20 cellular contexts compared by ENCODE assay signal in the genomic region with DNA sequence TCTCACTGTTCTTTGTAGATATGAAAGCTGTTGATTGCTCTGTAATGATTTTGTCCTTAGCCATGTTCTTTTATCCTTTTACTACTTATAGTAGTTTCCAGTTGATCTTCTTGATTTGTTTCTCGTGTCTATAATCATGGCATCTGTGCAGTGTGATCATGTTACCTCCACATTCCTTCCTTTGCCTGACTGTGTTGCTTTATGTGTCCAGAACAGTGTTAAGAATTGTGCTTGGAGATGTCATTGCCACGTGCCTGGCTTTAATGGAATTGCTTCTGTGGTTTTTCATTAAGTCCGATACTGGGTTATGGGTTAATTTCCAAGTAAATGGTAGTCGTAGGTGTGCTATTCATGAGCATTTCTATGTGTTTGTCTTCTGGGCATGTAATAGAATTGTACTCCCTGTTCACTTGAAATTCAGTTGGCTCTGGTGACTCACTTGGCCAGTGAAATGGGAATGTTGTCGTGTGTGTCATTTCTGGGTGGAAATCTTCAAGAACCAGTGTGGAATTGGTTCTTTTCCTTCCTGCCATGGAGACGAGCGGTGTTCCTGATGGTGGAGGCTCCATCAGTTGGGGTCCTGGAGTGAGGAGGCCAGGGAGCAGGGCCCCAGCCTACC. TPM values are rescaled to one million over a fixed set of nuclear protein-coding genes. Genes with fewer than 3 reads are reported as not detected.
A peak's percentile ranks its signal among the peaks of the same experiment; 100 is the strongest.
DNase-seq lines count a peak whose midpoint lies in the region; ATAC-seq and TF ChIP-seq lines count a peak whose summit lies in the region.
"Had no signal": no experiment of that assay in that cellular context is flagged by ENCODE, and none has a peak within 500 bp of the region (broad histone marks: within the 10 kb centered on the region; RNA-seq: fewer than 3 reads in every experiment).

No MANE protein-coding gene starts in this region.

- H3K27me3 Mint-ChIP-seq in activated CD8-positive, alpha-beta T cell treated with anti-CD3 and anti-CD28 coated beads, Interleukin-2, amount 10 ng/mL, durations not matched to agents 7 days and 5 days (ENCODE audit: low read depth), result no peaks in the 10 kb centered on the region
- peaks cover 4% of the 10 kb centered on the region for H3K27me3 Mint-ChIP-seq in activated CD8-positive, alpha-beta T cell treated with anti-CD3 and anti-CD28 coated beads for 36 hours

- no peak for DNase-seq in activated CD8-positive, alpha-beta T cell treated with anti-CD3 and anti-CD28 coated beads, Interleukin-2, amount 10 ng/mL, durations not matched to agents 7 days and 5 days
- DNase-seq in activated CD8-positive, alpha-beta T cell treated with anti-CD3 and anti-CD28 coated beads for 36 hours, result no peak
- DNase-seq in SK-MEL-5 (ENCODE audit: low read depth, low spot score) (peak; percentile 22), fibroblast of gingiva (ENCODE audit: low read depth) (peak; percentile 44), stromal cell of bone marrow (ENCODE audit: low read depth) (peak; percentile 34), NCI-H2081 (lab: John Stamatoyannopoulos, UW) (no peak)
- no peak for DNase-seq in stimulated activated naive CD4-positive, alpha-beta T cell treated with Interleukin-2 at 50 U/mL for 16 hours (lab: John Stamatoyannopoulos, UW)
- DNase-seq: activated CD8-positive, alpha-beta memory T cell treated with anti-CD3 and anti-CD28 coated beads for 24 hours; activated effector memory CD4-positive, alpha-beta T cell treated with Interleukin-2 at 50 U/mL for 16 hours; cortex of kidney; H9; islet precursor cell; mesendoderm; MG63; NCI-H1694; stimulated activated CD4-positive, alpha-beta T cell treated with anti-CD3 and anti-CD28 coated beads, Interleukin-15, amount 100 ng/mL, for 24 hours had no signal

- intact Hi-C loops in activated CD8-positive, alpha-beta T cell treated with anti-CD3 and anti-CD28 coated beads for 36 hours (cut with micrococcal nuclease), result no loop called here

- in situ Hi-C loops in SK-MEL-5 (cut with HindIII; ENCODE audit: low pct_unique_long_range_greater_than_20kb, low sequenced_read_pairs), result loop anchor here (25.0 kb wide), 1 partner anchor 291 kb away; no protein-coding TSS in a partner anchor

- no peak for ATAC-seq in activated CD8-positive, alpha-beta T cell treated with anti-CD3 and anti-CD28 coated beads, Interleukin-2, amount 10 ng/mL, durations not matched to agents 7 days and 5 days
- ATAC-seq in activated CD8-positive, alpha-beta T cell treated with anti-CD3 and anti-CD28 coated beads for 36 hours, result no peak
- ATAC-seq in GM19397 (IDR thresholded peaks at IDR 0.05; ENCODE audit: unreplicated experiment), result no peak

- no peaks in the 10 kb centered on the region for H3K9me3 Mint-ChIP-seq in activated CD8-positive, alpha-beta T cell treated with anti-CD3 and anti-CD28 coated beads, Interleukin-2, amount 10 ng/mL, durations not matched to agents 7 days and 5 days (ENCODE audit: insufficient read depth)
- no peaks in the 10 kb centered on the region for H3K9me3 Mint-ChIP-seq in activated CD8-positive, alpha-beta T cell treated with anti-CD3 and anti-CD28 coated beads for 36 hours
- H3K9me3 Mint-ChIP-seq: H9, nephron had no signal

- H3K4me3 Mint-ChIP-seq in activated CD8-positive, alpha-beta T cell treated with anti-CD3 and anti-CD28 coated beads, Interleukin-2, amount 10 ng/mL, durations not matched to agents 7 days and 5 days, result no peak overlapping the region
- H3K4me3 Mint-ChIP-seq in activated CD8-positive, alpha-beta T cell treated with anti-CD3 and anti-CD28 coated beads for 36 hours, result no peak overlapping the region
- H3K4me3 Mint-ChIP-seq: H9 had no signal

- H3K4me1 Mint-ChIP-seq in activated CD8-positive, alpha-beta T cell treated with anti-CD3 and anti-CD28 coated beads, Interleukin-2, amount 10 ng/mL, durations not matched to agents 7 days and 5 days (ENCODE audit: low read depth), result peaks cover 44% of the 10 kb centered on the region
- H3K4me1 Mint-ChIP-seq in activated CD8-positive, alpha-beta T cell treated with anti-CD3 and anti-CD28 coated beads for 36 hours (ENCODE audit: low read depth), result peaks cover 15% of the 10 kb centered on the region

- CTCF ChIA-PET in activated CD8-positive, alpha-beta T cell treated with anti-CD3 and anti-CD28 coated beads, Interleukin-2, amount 10 ng/mL, durations not matched to agents 7 days and 5 days (lab: Charles Lee), result interaction anchor here (1.4 kb wide), 1 partner anchor 186 kb away, joined by 5 read pairs; no protein-coding TSS in a partner anchor
- CTCF ChIA-PET in activated CD8-positive, alpha-beta T cell treated with anti-CD3 and anti-CD28 coated beads for 36 hours (lab: Charles Lee), result interaction anchor here (0.9 kb wide), 1 partner anchor 9 kb away, joined by 3 read pairs; no protein-coding TSS in a partner anchor

- TF ChIP-seq CTCF in activated CD8-positive, alpha-beta T cell treated with anti-CD3 and anti-CD28 coated beads for 36 hours (IDR thresholded peaks at IDR 0.05), result no peak

- POLR2A ChIA-PET in activated CD8-positive, alpha-beta T cell treated with anti-CD3 and anti-CD28 coated beads, Interleukin-2, amount 10 ng/mL, durations not matched to agents 7 days and 5 days (lab: Charles Lee), result no interaction called here
- POLR2A ChIA-PET in activated CD8-positive, alpha-beta T cell treated with anti-CD3 and anti-CD28 coated beads for 36 hours (lab: Charles Lee), result no interaction called here

- H3K27ac Mint-ChIP-seq in activated CD8-positive, alpha-beta T cell treated with anti-CD3 and anti-CD28 coated beads, Interleukin-2, amount 10 ng/mL, durations not matched to agents 7 days and 5 days, result peak overlapping the region; percentile 7
- no peak overlapping the region for H3K27ac Mint-ChIP-seq in activated CD8-positive, alpha-beta T cell treated with anti-CD3 and anti-CD28 coated beads for 36 hours
- H3K27ac Mint-ChIP-seq: nephron had no signal

- peaks cover 66% of the 10 kb centered on the region for H3K36me3 Mint-ChIP-seq in activated CD8-positive, alpha-beta T cell treated with anti-CD3 and anti-CD28 coated beads, Interleukin-2, amount 10 ng/mL, durations not matched to agents 7 days and 5 days (ENCODE audit: low read depth)
- H3K36me3 Mint-ChIP-seq in activated CD8-positive, alpha-beta T cell treated with anti-CD3 and anti-CD28 coated beads for 36 hours (ENCODE audit: low read depth), result peaks cover 36% of the 10 kb centered on the region

RNA-seq across cellular contexts. Expression of a gene that starts 6.8 kb away (rescaled TPM):
- total RNA-seq in activated CD8-positive, alpha-beta T cell treated with anti-CD3 and anti-CD28 coated beads, Interleukin-2, amount 10 ng/mL, durations not matched to agents 7 days and 5 days, result 100 to 1,000 TPM; 111 to 114 TPM
- 10 to 100 TPM; 39.4 to 41.4 TPM for total RNA-seq in activated CD8-positive, alpha-beta T cell treated with anti-CD3 and anti-CD28 coated beads for 36 hours
- 15.6 and 16.5 TPM in 2 replicates for total RNA-seq in SK-MEL-5 (2014; rRNA removed; shearing (Covaris generic))
- polyA plus RNA-seq in SK-MEL-5 (2015; cell fraction: cytosol; rRNA removed), result 37.9 and 45.2 TPM in 2 replicates
- 47.0 and 75.3 TPM in 2 replicates for polyA plus RNA-seq in SK-MEL-5 (2015; cell fraction: nucleus; rRNA removed)

RNA-seq across cellular contexts. Expression of a gene that starts 32.1 kb away (rescaled TPM):
- 10 to 100 TPM; 84.0 to 84.6 TPM for total RNA-seq in activated CD8-positive, alpha-beta T cell treated with anti-CD3 and anti-CD28 coated beads, Interleukin-2, amount 10 ng/mL, durations not matched to agents 7 days and 5 days
- total RNA-seq in activated CD8-positive, alpha-beta T cell treated with anti-CD3 and anti-CD28 coated beads for 36 hours, result 10 to 100 TPM; 87.2 to 98.1 TPM
- 58.4 and 61.3 TPM in 2 replicates for total RNA-seq in SK-MEL-5 (2014; rRNA removed; shearing (Covaris generic))
- polyA plus RNA-seq in SK-MEL-5 (2015; cell fraction: cytosol; rRNA removed), result 45.6 and 48.5 TPM in 2 replicates
- 351 and 398 TPM in 2 replicates for polyA plus RNA-seq in SK-MEL-5 (2015; cell fraction: nucleus; rRNA removed)

RNA-seq across cellular contexts. Expression of a gene that starts 35.6 kb away (rescaled TPM):
- total RNA-seq in activated CD8-positive, alpha-beta T cell treated with anti-CD3 and anti-CD28 coated beads, Interleukin-2, amount 10 ng/mL, durations not matched to agents 7 days and 5 days, result 10 to 100 TPM; 20.0 to 25.1 TPM
- total RNA-seq in activated CD8-positive, alpha-beta T cell treated with anti-CD3 and anti-CD28 coated beads for 36 hours, result 10 to 100 TPM in 1 of 2 experiments, 1 to 10 TPM in 1; 9.0 to 11.9 TPM
- total RNA-seq in SK-MEL-5 (2014; rRNA removed; shearing (Covaris generic)), result 27.8 and 27.9 TPM in 2 replicates
- polyA plus RNA-seq in SK-MEL-5 (2015; cell fraction: cytosol; rRNA removed), result 27.2 and 35.6 TPM in 2 replicates
- polyA plus RNA-seq in SK-MEL-5 (2015; cell fraction: nucleus; rRNA removed), result 55.9 and 70.4 TPM in 2 replicates

RNA-seq across cellular contexts. Expression of a gene that starts 40.3 kb away (rescaled TPM):
- not detected for total RNA-seq in activated CD8-positive, alpha-beta T cell treated with anti-CD3 and anti-CD28 coated beads, Interleukin-2, amount 10 ng/mL, durations not matched to agents 7 days and 5 days
- not detected for total RNA-seq in activated CD8-positive, alpha-beta T cell treated with anti-CD3 and anti-CD28 coated beads for 36 hours
- total RNA-seq in SK-MEL-5 (2014; rRNA removed; shearing (Covaris generic)), result not detected in 2 replicates
- polyA plus RNA-seq in SK-MEL-5 (2015; cell fraction: cytosol; rRNA removed), result not detected in 2 replicates
- polyA plus RNA-seq in SK-MEL-5 (2015; cell fraction: nucleus; rRNA removed), result not detected in 2 replicates
- total RNA-seq: NCI-H460, SJSA1 had no signal

RNA-seq across cellular contexts. Expression of a gene that starts 53.4 kb away (rescaled TPM):
- total RNA-seq in activated CD8-positive, alpha-beta T cell treated with anti-CD3 and anti-CD28 coated beads, Interleukin-2, amount 10 ng/mL, durations not matched to agents 7 days and 5 days, result 10 to 100 TPM; 11.6 to 11.7 TPM
- total RNA-seq in activated CD8-positive, alpha-beta T cell treated with anti-CD3 and anti-CD28 coated beads for 36 hours, result 10 to 100 TPM; 11.9 to 12.1 TPM
- 24.4 and 29.2 TPM in 2 replicates for total RNA-seq in SK-MEL-5 (2014; rRNA removed; shearing (Covaris generic))
- polyA plus RNA-seq in SK-MEL-5 (2015; cell fraction: cytosol; rRNA removed), result 23.2 and 28.8 TPM in 2 replicates
- polyA plus RNA-seq in SK-MEL-5 (2015; cell fraction: nucleus; rRNA removed), result 58.7 and 94.8 TPM in 2 replicates

Comparison
In these comparisons a context has a peak if more than half of its experiments do, and no peak if none do; other contexts are left out.
1. DNase-seq: peak in SK-MEL-5 (single experiment), fibroblast of gingiva (single experiment) and stromal cell of bone marrow (single experiment); none in activated CD8-positive, alpha-beta T cell treated with anti-CD3 and anti-CD28 coated beads, Interleukin-2, amount 10 ng/mL, durations not matched to agents 7 days and 5 days (single experiment), activated CD8-positive, alpha-beta T cell treated with anti-CD3 and anti-CD28 coated beads for 36 hours (single experiment), stimulated activated naive CD4-positive, alpha-beta T cell treated with Interleukin-2 at 50 U/mL for 16 hours (single experiment) and NCI-H2081 (0 of 2).